In genomic region chr1:115723756-115724155, GRCh38 we compare ENCODE assay signal across 39 cellular contexts. TPM values are rescaled to one million over a fixed set of nuclear protein-coding genes. Genes with fewer than 3 reads are reported as not detected.
"Had no signal": no experiment of that assay in that cellular context is flagged by ENCODE, and none has a peak within 500 bp of the region (broad histone marks: within the 10 kb centered on the region; RNA-seq: fewer than 3 reads in every experiment).

No MANE protein-coding gene starts in this region.

- H3K27me3 Mint-ChIP-seq: activated CD4-positive, alpha-beta memory T cell treated with anti-CD3 and anti-CD28 coated beads, Interleukin-2, amount 10 ng/mL, durations not matched to agents 7 days and 5 days; activated CD4-positive, alpha-beta T cell treated with anti-CD3 and anti-CD28 coated beads, Interleukin-2, amount 10 ng/mL, durations not matched to agents 7 days and 5 days had no signal

- H3K4me3 ChIP-seq: body of pancreas, breast epithelium had no signal

- H3K4me1 Mint-ChIP-seq: activated CD4-positive, alpha-beta memory T cell treated with anti-CD3 and anti-CD28 coated beads, Interleukin-2, amount 10 ng/mL, durations not matched to agents 7 days and 5 days; activated CD4-positive, alpha-beta T cell treated with anti-CD3 and anti-CD28 coated beads for 36 hours; activated CD4-positive, alpha-beta T cell treated with anti-CD3 and anti-CD28 coated beads, Interleukin-2, amount 10 ng/mL, durations not matched to agents 7 days and 5 days; activated CD8-positive, alpha-beta memory T cell treated with anti-CD3 and anti-CD28 coated beads, Interleukin-2, amount 10 ng/mL, durations not matched to agents 7 days and 5 days; activated naive CD8-positive, alpha-beta T cell treated with anti-CD3 and anti-CD28 coated beads for 36 hours; activated T-helper 17 cell treated with anti-CD3 and anti-CD28 coated beads, Interleukin-2, amount 50 U/mL, for 72 hours; WTC11 had no signal

- H3K36me3 Mint-ChIP-seq: activated CD8-positive, alpha-beta memory T cell treated with anti-CD3 and anti-CD28 coated beads, Interleukin-2, amount 10 ng/mL, durations not matched to agents 7 days and 5 days; activated naive CD4-positive, alpha-beta T cell treated with anti-CD3 and anti-CD28 coated beads, Interleukin-2, amount 50 U/mL, for 72 hours; activated naive CD8-positive, alpha-beta T cell treated with anti-CD3 and anti-CD28 coated beads for 36 hours; WTC11 had no signal

- DNase-seq: activated CD4-positive, alpha-beta memory T cell treated with anti-CD3 and anti-CD28 coated beads, Interleukin-2, amount 10 ng/mL, durations not matched to agents 7 days and 5 days; activated CD4-positive, alpha-beta T cell treated with anti-CD3 and anti-CD28 coated beads for 1 hour; activated CD4-positive, alpha-beta T cell treated with anti-CD3 and anti-CD28 coated beads for 36 hours; activated CD4-positive, alpha-beta T cell treated with anti-CD3 and anti-CD28 coated beads for 48 hours; activated CD4-positive, alpha-beta T cell treated with anti-CD3 and anti-CD28 coated beads, Interleukin-2, amount 10 ng/mL, durations not matched to agents 7 days and 5 days; activated CD4-positive, alpha-beta T cell treated with anti-CD3 and anti-CD28 coated beads, Interleukin-2, amount 50 U/mL, for 48 hours; activated CD4-positive, CD25-positive, alpha-beta regulatory T cell; activated CD8-positive, alpha-beta memory T cell treated with anti-CD3 and anti-CD28 coated beads for 24 hours; activated CD8-positive, alpha-beta memory T cell treated with anti-CD3 and anti-CD28 coated beads, Interleukin-2, amount 10 ng/mL, durations not matched to agents 7 days and 5 days; activated CD8-positive, alpha-beta memory T cell treated with anti-CD3 and anti-CD28 coated beads, Interleukin-2, amount 50 U/mL, for 48 hours; activated CD8-positive, alpha-beta T cell treated with anti-CD3 and anti-CD28 coated beads, Interleukin-2, amount 10 ng/mL, durations not matched to agents 7 days and 5 days; activated effector memory CD4-positive, alpha-beta T cell treated with anti-CD3 and anti-CD28 coated beads, Interleukin-2, amount 50 U/mL, for 16 hours; activated gamma-delta T cell treated with Interleukin-2 at 50 U/mL for 16 hours; activated naive CD4-positive, alpha-beta T cell; activated naive CD4-positive, alpha-beta T cell treated with anti-CD3 and anti-CD28 coated beads for 36 hours; activated naive CD4-positive, alpha-beta T cell treated with anti-CD3 and anti-CD28 coated beads, Interleukin-2, amount 50 U/mL, for 16 hours; activated naive CD8-positive, alpha-beta T cell treated with anti-CD3 and anti-CD28 coated beads for 36 hours; activated T-cell treated with anti-CD3 and anti-CD28 coated beads, Interleukin-2, amount 50 U/mL, for 4 hours; activated T-cell treated with anti-CD3 and anti-CD28 coated beads, Interleukin-2, amount 50 U/mL, for 72 hours; amniotic stem cell; aorta; body of pancreas; brain microvascular endothelial cell; central memory CD4-positive, alpha-beta T cell; SW 1271; T-helper 1 cell; T-helper 2 cell; T-helper 9 cell; WERI-Rb-1 had no signal

- H3K36me3 ChIP-seq: brain microvascular endothelial cell, breast epithelium, WERI-Rb-1 had no signal

- H3K9me3 Mint-ChIP-seq: activated CD4-positive, alpha-beta memory T cell treated with anti-CD3 and anti-CD28 coated beads, Interleukin-2, amount 10 ng/mL, durations not matched to agents 7 days and 5 days; activated CD4-positive, alpha-beta T cell treated with anti-CD3 and anti-CD28 coated beads, Interleukin-2, amount 10 ng/mL, durations not matched to agents 7 days and 5 days; activated naive CD4-positive, alpha-beta T cell treated with anti-CD3 and anti-CD28 coated beads for 36 hours; activated naive CD4-positive, alpha-beta T cell treated with anti-CD3 and anti-CD28 coated beads, Interleukin-2, amount 50 U/mL, for 72 hours; activated naive CD8-positive, alpha-beta T cell treated with anti-CD3 and anti-CD28 coated beads for 36 hours; activated T-cell treated with anti-CD3 and anti-CD28 coated beads, Interleukin-2, amount 50 U/mL, for 4 hours; activated T-cell treated with anti-CD3 and anti-CD28 coated beads, Interleukin-2, amount 50 U/mL, for 72 hours; activated T-helper 1 cell treated with anti-CD3 and anti-CD28 coated beads, Interleukin-12 subunit alpha, Interleukin-12 subunit beta, Interleukin-2, Interleukin-4 antibody, amounts not matched to agents 30 ng/mL and 10 ng/mL and 1 ng/mL, durations not matched to agents 14 hours and 24 hours and 36 hours; activated T-helper 17 cell treated with anti-CD3 and anti-CD28 coated beads, Interleukin-2, amount 50 U/mL, for 72 hours; T-helper 1 cell treated with Interleukin-12 subunit alpha and Interleukin-12 subunit beta and Interleukin-4 antibody, amounts not matched to agents 30 μg/mL and 1 μg/mL, for 36 hours; T-helper 2 cell treated with Interferon-gamma antibody and Interleukin-4, amounts not matched to agents 5 μg/mL and 100 μg/mL, for 36 hours; WTC11 had no signal

- H3K9me3 ChIP-seq: body of pancreas, breast epithelium had no signal

- H3K4me1 ChIP-seq: body of pancreas, breast epithelium had no signal

- FAIRE-seq: astrocyte, TTC549 had no signal

- H3K27ac Mint-ChIP-seq: activated CD4-positive, alpha-beta memory T cell treated with anti-CD3 and anti-CD28 coated beads, Interleukin-2, amount 10 ng/mL, durations not matched to agents 7 days and 5 days; activated CD4-positive, alpha-beta T cell treated with anti-CD3 and anti-CD28 coated beads for 36 hours; activated CD4-positive, alpha-beta T cell treated with anti-CD3 and anti-CD28 coated beads, Interleukin-2, amount 10 ng/mL, durations not matched to agents 7 days and 5 days; activated CD8-positive, alpha-beta memory T cell treated with anti-CD3 and anti-CD28 coated beads, Interleukin-2, amount 10 ng/mL, durations not matched to agents 7 days and 5 days; activated CD8-positive, alpha-beta T cell treated with anti-CD3 and anti-CD28 coated beads, Interleukin-2, amount 10 ng/mL, durations not matched to agents 7 days and 5 days; activated naive CD4-positive, alpha-beta T cell treated with anti-CD3 and anti-CD28 coated beads for 36 hours; activated naive CD4-positive, alpha-beta T cell treated with anti-CD3 and anti-CD28 coated beads, Interleukin-2, amount 50 U/mL, for 72 hours; activated naive CD8-positive, alpha-beta T cell treated with anti-CD3 and anti-CD28 coated beads for 36 hours; activated T-cell treated with anti-CD3 and anti-CD28 coated beads, Interleukin-2, amount 50 U/mL, for 72 hours; activated T-helper 1 cell treated with anti-CD3 and anti-CD28 coated beads, Interleukin-12 subunit alpha, Interleukin-12 subunit beta, Interleukin-2, Interleukin-4 antibody, amounts not matched to agents 30 ng/mL and 10 ng/mL and 1 ng/mL, durations not matched to agents 14 hours and 24 hours and 36 hours; activated T-helper 17 cell treated with anti-CD3 and anti-CD28 coated beads, Interleukin-2, amount 50 U/mL, for 72 hours; T-helper 1 cell treated with Interleukin-12 subunit alpha and Interleukin-12 subunit beta and Interleukin-4 antibody, amounts not matched to agents 30 μg/mL and 1 μg/mL, for 36 hours; T-helper 2 cell treated with Interferon-gamma antibody and Interleukin-4, amounts not matched to agents 5 μg/mL and 100 μg/mL, for 36 hours; WTC11 had no signal

- ATAC-seq: activated CD4-positive, alpha-beta T cell treated with anti-CD3 and anti-CD28 coated beads for 36 hours; activated CD4-positive, CD25-positive, alpha-beta regulatory T cell treated with anti-CD3 and anti-CD28 coated beads, Interleukin-2, amount 50 U/mL, for 24 hours; activated CD8-positive, alpha-beta memory T cell treated with anti-CD3 and anti-CD28 coated beads, Interleukin-2, amount 10 ng/mL, durations not matched to agents 7 days and 5 days; activated CD8-positive, alpha-beta T cell treated with anti-CD3 and anti-CD28 coated beads, Interleukin-2, amount 10 ng/mL, durations not matched to agents 7 days and 5 days; activated naive CD4-positive, alpha-beta T cell treated with anti-CD3 and anti-CD28 coated beads, Interleukin-2, amount 50 U/mL, for 72 hours; activated T-cell treated with anti-CD3 and anti-CD28 coated beads, Interleukin-2, amount 50 U/mL, for 4 hours; activated T-cell treated with anti-CD3 and anti-CD28 coated beads, Interleukin-2, amount 50 U/mL, for 72 hours; activated T-helper 17 cell treated with anti-CD3 and anti-CD28 coated beads, Interleukin-2, amount 50 U/mL, for 72 hours; body of pancreas; WTC11 had no signal

- H3K4me3 Mint-ChIP-seq: activated CD4-positive, alpha-beta memory T cell treated with anti-CD3 and anti-CD28 coated beads, Interleukin-2, amount 10 ng/mL, durations not matched to agents 7 days and 5 days; activated CD4-positive, alpha-beta T cell treated with anti-CD3 and anti-CD28 coated beads for 36 hours; activated CD4-positive, alpha-beta T cell treated with anti-CD3 and anti-CD28 coated beads, Interleukin-2, amount 10 ng/mL, durations not matched to agents 7 days and 5 days; activated CD8-positive, alpha-beta memory T cell treated with anti-CD3 and anti-CD28 coated beads, Interleukin-2, amount 10 ng/mL, durations not matched to agents 7 days and 5 days; activated CD8-positive, alpha-beta T cell treated with anti-CD3 and anti-CD28 coated beads, Interleukin-2, amount 10 ng/mL, durations not matched to agents 7 days and 5 days; activated naive CD4-positive, alpha-beta T cell treated with anti-CD3 and anti-CD28 coated beads for 36 hours; activated naive CD8-positive, alpha-beta T cell treated with anti-CD3 and anti-CD28 coated beads for 36 hours; activated T-cell treated with anti-CD3 and anti-CD28 coated beads, Interleukin-2, amount 50 U/mL, for 4 hours; activated T-cell treated with anti-CD3 and anti-CD28 coated beads, Interleukin-2, amount 50 U/mL, for 72 hours; activated T-helper 1 cell treated with anti-CD3 and anti-CD28 coated beads, Interleukin-12 subunit alpha, Interleukin-12 subunit beta, Interleukin-2, Interleukin-4 antibody, amounts not matched to agents 30 ng/mL and 10 ng/mL and 1 ng/mL, durations not matched to agents 14 hours and 24 hours and 36 hours; activated T-helper 17 cell treated with anti-CD3 and anti-CD28 coated beads, Interleukin-2, amount 50 U/mL, for 72 hours; T-helper 1 cell treated with Interleukin-12 subunit alpha and Interleukin-12 subunit beta and Interleukin-4 antibody, amounts not matched to agents 30 μg/mL and 1 μg/mL, for 36 hours; T-helper 2 cell treated with Interferon-gamma antibody and Interleukin-4, amounts not matched to agents 5 μg/mL and 100 μg/mL, for 36 hours; WTC11 had no signal

- H3K27ac ChIP-seq: body of pancreas, brain microvascular endothelial cell, breast epithelium, WERI-Rb-1 had no signal

- H3K27me3 ChIP-seq: body of pancreas, brain microvascular endothelial cell had no signal

RNA-seq across cellular contexts. Expression of gene CASQ2, which starts 44.8 kb away (rescaled TPM):
- total RNA-seq: activated CD4-positive, alpha-beta memory T cell treated with anti-CD3 and anti-CD28 coated beads, Interleukin-2, amount 10 ng/mL, durations not matched to agents 7 days and 5 days; activated CD4-positive, alpha-beta T cell treated with anti-CD3 and anti-CD28 coated beads for 36 hours; activated CD4-positive, alpha-beta T cell treated with anti-CD3 and anti-CD28 coated beads, Interleukin-2, amount 10 ng/mL, durations not matched to agents 7 days and 5 days; activated CD8-positive, alpha-beta memory T cell treated with anti-CD3 and anti-CD28 coated beads, Interleukin-2, amount 10 ng/mL, durations not matched to agents 7 days and 5 days; activated CD8-positive, alpha-beta T cell treated with anti-CD3 and anti-CD28 coated beads, Interleukin-2, amount 10 ng/mL, durations not matched to agents 7 days and 5 days; activated naive CD4-positive, alpha-beta T cell treated with anti-CD3 and anti-CD28 coated beads for 36 hours; activated naive CD4-positive, alpha-beta T cell treated with anti-CD3 and anti-CD28 coated beads, Interleukin-2, amount 50 U/mL, for 72 hours; activated naive CD8-positive, alpha-beta T cell treated with anti-CD3 and anti-CD28 coated beads for 36 hours; activated T-cell treated with anti-CD3 and anti-CD28 coated beads, Interleukin-2, amount 50 U/mL, for 4 hours; activated T-cell treated with anti-CD3 and anti-CD28 coated beads, Interleukin-2, amount 50 U/mL, for 72 hours; activated T-helper 1 cell treated with anti-CD3 and anti-CD28 coated beads, Interleukin-12 subunit alpha, Interleukin-12 subunit beta, Interleukin-2, Interleukin-4 antibody, amounts not matched to agents 30 ng/mL and 10 ng/mL and 1 ng/mL, durations not matched to agents 14 hours and 24 hours and 36 hours; activated T-helper 17 cell treated with anti-CD3 and anti-CD28 coated beads, Interleukin-2, amount 50 U/mL, for 72 hours; WTC11 had no signal
